1 cellular context compared by ENCODE assay signal in the genomic region with DNA sequence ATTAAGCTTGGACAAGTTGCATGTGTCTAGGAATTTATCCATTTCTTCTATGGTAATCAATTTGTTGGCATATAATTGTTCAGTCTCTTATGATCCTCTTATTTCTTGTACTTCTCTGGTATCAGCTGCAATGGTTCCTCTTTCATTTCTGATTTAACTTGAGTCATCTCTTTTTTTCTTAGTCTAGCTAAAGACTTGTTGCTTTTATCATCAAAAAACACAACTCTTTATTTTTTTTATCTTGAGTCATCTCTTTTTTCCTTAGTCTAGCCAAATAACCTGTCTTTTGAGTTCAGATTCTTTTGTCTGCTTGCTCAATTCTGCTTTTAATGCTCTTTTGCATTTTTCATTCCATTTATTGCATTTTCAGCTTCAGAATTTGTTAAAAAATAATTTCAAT.
A peak's percentile ranks its signal among the peaks of the same experiment; 100 is the strongest.
TF ChIP-seq lines count a peak whose summit lies in the region.

No MANE protein-coding gene starts in this region.

TF ChIP-seq in K562, 482 proteins besides CTCF, POLR2A, EP300 and RAD21:
- TF ChIP-seq, protein P1, sequence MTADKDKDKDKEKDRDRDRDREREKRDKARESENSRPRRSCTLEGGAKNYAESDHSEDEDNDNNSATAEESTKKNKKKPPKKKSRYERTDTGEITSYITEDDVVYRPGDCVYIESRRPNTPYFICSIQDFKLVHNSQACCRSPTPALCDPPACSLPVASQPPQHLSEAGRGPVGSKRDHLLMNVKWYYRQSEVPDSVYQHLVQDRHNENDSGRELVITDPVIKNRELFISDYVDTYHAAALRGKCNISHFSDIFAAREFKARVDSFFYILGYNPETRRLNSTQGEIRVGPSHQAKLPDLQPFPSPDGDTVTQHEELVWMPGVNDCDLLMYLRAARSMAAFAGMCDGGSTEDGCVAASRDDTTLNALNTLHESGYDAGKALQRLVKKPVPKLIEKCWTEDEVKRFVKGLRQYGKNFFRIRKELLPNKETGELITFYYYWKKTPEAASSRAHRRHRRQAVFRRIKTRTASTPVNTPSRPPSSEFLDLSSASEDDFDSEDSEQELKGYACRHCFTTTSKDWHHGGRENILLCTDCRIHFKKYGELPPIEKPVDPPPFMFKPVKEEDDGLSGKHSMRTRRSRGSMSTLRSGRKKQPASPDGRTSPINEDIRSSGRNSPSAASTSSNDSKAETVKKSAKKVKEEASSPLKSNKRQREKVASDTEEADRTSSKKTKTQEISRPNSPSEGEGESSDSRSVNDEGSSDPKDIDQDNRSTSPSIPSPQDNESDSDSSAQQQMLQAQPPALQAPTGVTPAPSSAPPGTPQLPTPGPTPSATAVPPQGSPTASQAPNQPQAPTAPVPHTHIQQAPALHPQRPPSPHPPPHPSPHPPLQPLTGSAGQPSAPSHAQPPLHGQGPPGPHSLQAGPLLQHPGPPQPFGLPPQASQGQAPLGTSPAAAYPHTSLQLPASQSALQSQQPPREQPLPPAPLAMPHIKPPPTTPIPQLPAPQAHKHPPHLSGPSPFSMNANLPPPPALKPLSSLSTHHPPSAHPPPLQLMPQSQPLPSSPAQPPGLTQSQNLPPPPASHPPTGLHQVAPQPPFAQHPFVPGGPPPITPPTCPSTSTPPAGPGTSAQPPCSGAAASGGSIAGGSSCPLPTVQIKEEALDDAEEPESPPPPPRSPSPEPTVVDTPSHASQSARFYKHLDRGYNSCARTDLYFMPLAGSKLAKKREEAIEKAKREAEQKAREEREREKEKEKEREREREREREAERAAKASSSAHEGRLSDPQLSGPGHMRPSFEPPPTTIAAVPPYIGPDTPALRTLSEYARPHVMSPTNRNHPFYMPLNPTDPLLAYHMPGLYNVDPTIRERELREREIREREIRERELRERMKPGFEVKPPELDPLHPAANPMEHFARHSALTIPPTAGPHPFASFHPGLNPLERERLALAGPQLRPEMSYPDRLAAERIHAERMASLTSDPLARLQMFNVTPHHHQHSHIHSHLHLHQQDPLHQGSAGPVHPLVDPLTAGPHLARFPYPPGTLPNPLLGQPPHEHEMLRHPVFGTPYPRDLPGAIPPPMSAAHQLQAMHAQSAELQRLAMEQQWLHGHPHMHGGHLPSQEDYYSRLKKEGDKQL (CRISPR knock-in tag; IDR thresholded peaks at IDR 0.05; ENCODE audit: borderline replicate concordance), result no peak
- TF ChIP-seq SP2 (IDR thresholded peaks at IDR 0.05; ENCODE audit: extremely low read depth, low read depth, low read length, poor library complexity, severe bottlenecking) (no peak), CREM (IDR thresholded peaks at IDR 0.05; ENCODE audit: low read depth) (no peak), GTF2E2 (tag; IDR thresholded peaks at IDR 0.05) (no peak), MAFG (tag; conservative IDR thresholded peaks at IDR 0.05) (0 out of 2 replicates have a peak, but pooled peaks have one; percentile 10), ZNF699 (CRISPR knock-in tag; IDR thresholded peaks at IDR 0.05; ENCODE audit: insufficient replicate concordance) (no peak), ZNF316 (IDR thresholded peaks at IDR 0.05) (peak; percentile 60), CHCHD3 (CRISPR knock-in tag; IDR thresholded peaks at IDR 0.05) (no peak), SMARCA5 (IDR thresholded peaks at IDR 0.05) (no peak)
- TF ChIP-seq, protein P2, sequence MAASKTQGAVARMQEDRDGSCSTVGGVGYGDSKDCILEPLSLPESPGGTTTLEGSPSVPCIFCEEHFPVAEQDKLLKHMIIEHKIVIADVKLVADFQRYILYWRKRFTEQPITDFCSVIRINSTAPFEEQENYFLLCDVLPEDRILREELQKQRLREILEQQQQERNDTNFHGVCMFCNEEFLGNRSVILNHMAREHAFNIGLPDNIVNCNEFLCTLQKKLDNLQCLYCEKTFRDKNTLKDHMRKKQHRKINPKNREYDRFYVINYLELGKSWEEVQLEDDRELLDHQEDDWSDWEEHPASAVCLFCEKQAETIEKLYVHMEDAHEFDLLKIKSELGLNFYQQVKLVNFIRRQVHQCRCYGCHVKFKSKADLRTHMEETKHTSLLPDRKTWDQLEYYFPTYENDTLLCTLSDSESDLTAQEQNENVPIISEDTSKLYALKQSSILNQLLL (CRISPR knock-in tag; IDR thresholded peaks at IDR 0.05; ENCODE audit: borderline replicate concordance), result no peak
- TF ChIP-seq, protein P3, sequence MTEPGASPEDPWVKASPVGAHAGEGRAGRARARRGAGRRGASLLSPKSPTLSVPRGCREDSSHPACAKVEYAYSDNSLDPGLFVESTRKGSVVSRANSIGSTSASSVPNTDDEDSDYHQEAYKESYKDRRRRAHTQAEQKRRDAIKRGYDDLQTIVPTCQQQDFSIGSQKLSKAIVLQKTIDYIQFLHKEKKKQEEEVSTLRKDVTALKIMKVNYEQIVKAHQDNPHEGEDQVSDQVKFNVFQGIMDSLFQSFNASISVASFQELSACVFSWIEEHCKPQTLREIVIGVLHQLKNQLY (CRISPR knock-in tag; conservative IDR thresholded peaks at IDR 0.05), result no peak
- TF ChIP-seq, protein P4, sequence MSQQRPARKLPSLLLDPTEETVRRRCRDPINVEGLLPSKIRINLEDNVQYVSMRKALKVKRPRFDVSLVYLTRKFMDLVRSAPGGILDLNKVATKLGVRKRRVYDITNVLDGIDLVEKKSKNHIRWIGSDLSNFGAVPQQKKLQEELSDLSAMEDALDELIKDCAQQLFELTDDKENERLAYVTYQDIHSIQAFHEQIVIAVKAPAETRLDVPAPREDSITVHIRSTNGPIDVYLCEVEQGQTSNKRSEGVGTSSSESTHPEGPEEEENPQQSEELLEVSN (IDR thresholded peaks at IDR 0.05; ENCODE audit: borderline replicate concordance in 1 of 2, extremely low read depth in 1 of 2, insufficient read depth in 1 of 2, insufficient read length in 1 of 2, low read depth in 1 of 2, low read length in 1 of 2, poor library complexity in 1 of 2, severe bottlenecking in 1 of 2), result no peak
TF ChIP-seq in K562: peak in this region for 2.
